8 cellular contexts compared by ENCODE assay signal in the genomic region with DNA sequence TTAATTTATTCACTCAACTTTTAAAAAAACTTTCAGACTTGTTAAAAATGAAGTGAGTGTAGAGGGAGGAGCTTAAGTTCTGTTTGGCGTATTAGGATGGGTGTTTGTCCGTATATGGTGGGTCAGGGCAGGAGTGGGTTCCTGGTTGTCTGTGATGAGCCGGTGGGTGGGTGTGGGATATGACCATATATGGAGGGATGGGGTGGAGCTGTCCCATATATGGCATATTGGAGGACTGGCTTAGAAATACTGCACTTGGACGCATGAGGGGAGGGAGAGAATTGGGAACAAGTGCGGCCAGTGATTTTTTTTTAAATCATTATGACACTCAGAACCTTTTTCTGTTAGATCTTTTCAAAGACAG. TPM values are rescaled to one million over a fixed set of nuclear protein-coding genes. Genes with fewer than 3 reads are reported as not detected.
DNase-seq lines count a peak whose midpoint lies in the region; ATAC-seq, FAIRE-seq and TF ChIP-seq lines count a peak whose summit lies in the region.

No MANE protein-coding gene starts in this region.

- peak; percentile 86 for FAIRE-seq in kidney (lab: Jason Lieb, UNC)

- peak overlapping the region; percentile 96 to 97 for H3K27ac ChIP-seq in kidney (ENCODE audit: low read depth in 2 of 2, low read length in 2 of 2)

- intact Hi-C loops in kidney (cut with DNase I): no loop called here

- H3K4me3 ChIP-seq in kidney (ENCODE audit: low read length in 2 of 2): peak overlapping the region; percentile 77 to 90

- peaks cover 42% of the 10 kb centered on the region for H3K4me1 Mint-ChIP-seq in chondrocyte (ENCODE audit: low read depth)

- peak; percentile 68 for ATAC-seq in HG02981 (IDR thresholded peaks at IDR 0.05; ENCODE audit: unreplicated experiment)

- H3K9ac ChIP-seq in kidney (ENCODE audit: low read length in 2 of 2): peak overlapping the region; percentile 63 to 83

- H3K9me3 Mint-ChIP-seq in chondrocyte (ENCODE audit: low read depth): peaks cover 14% of the 10 kb centered on the region

- TF ChIP-seq CTCF in chondrocyte (IDR thresholded peaks at IDR 0.05) (no peak), kidney (IDR thresholded peaks at IDR 0.05; ENCODE audit: borderline replicate concordance, extremely low read depth, insufficient read depth) (no peak)

- H3K27ac Mint-ChIP-seq in chondrocyte (ENCODE audit: unreplicated experiment): peak overlapping the region; percentile 97

- DNase-seq in NOMO-1 (lab: John Stamatoyannopoulos, UW; ENCODE audit: unreplicated experiment in 2 of 2): peak; percentile 29 to 36
- no peak for DNase-seq in NOMO-1 treated with dmso at 0.1 percent for 144 hours (lab: John Stamatoyannopoulos, UW; ENCODE audit: unreplicated experiment)
- peak; percentile 22 for DNase-seq in NCI-H2171 (lab: John Stamatoyannopoulos, UW)
- DNase-seq in activated CD4-positive, CD25-positive, alpha-beta regulatory T cell treated with anti-CD3 and anti-CD28 coated beads, Interleukin-2, amount 50 U/mL, for 72 hours: peak; percentile 70
- peak; percentile 84 for DNase-seq in chondrocyte (ENCODE audit: low spot score)
- peak; percentile 87 for DNase-seq in kidney
- peak; percentile 73 to 74 for DNase-seq in stimulated activated CD4-positive, alpha-beta T cell treated with anti-CD3 and anti-CD28 coated beads, Interleukin-15, amount 100 ng/mL, for 48 hours (ENCODE audit: low read depth in 2 of 2)

- H3K4me3 Mint-ChIP-seq in chondrocyte (ENCODE audit: unreplicated experiment): peak overlapping the region; percentile 91

- no peaks in the 10 kb centered on the region for H3K27me3 Mint-ChIP-seq in chondrocyte (ENCODE audit: low read depth)

- peaks cover 0 to 16% of the 10 kb centered on the region in 2 donors for H3K9me3 ChIP-seq in kidney (ENCODE audit: control insufficient read depth in 1 of 2, low read length in 2 of 2)

- peaks cover 3 to 7% of the 10 kb centered on the region in 2 donors for H3K36me3 ChIP-seq in kidney (ENCODE audit: control insufficient read depth in 1 of 2, insufficient read depth in 2 of 2, low read length in 2 of 2)

- peaks cover 11 to 19% of the 10 kb centered on the region in 2 donors for H3K4me1 ChIP-seq in kidney (ENCODE audit: control insufficient read depth in 1 of 2, insufficient read depth in 1 of 2, low read depth in 1 of 2, low read length in 2 of 2)

- peaks cover 21% of the 10 kb centered on the region for H3K36me3 Mint-ChIP-seq in chondrocyte (ENCODE audit: low read depth)

RNA-seq across cellular contexts. Expression of gene KDM3A, which starts 1.5 kb away (rescaled TPM):
- 31.3 to 49.3 TPM (median 47.7 TPM) in 3 replicates for total RNA-seq in chondrocyte
- total RNA-seq in kidney: 43.8 TPM
- polyA plus RNA-seq in kidney (ENCODE audit: insufficient read depth, low read depth, low replicate concordance): 10.9 TPM
